8 cellular contexts compared by ENCODE assay signal in genomic region chr5:37370864-37371726, GRCh38. TPM values are rescaled to one million over a fixed set of nuclear protein-coding genes. Genes with fewer than 3 reads are reported as not detected.
DNase-seq lines count a peak whose midpoint lies in the region; ATAC-seq, FAIRE-seq and TF ChIP-seq lines count a peak whose summit lies in the region.

TSS of gene NUP155 (minus strand) at chr5:37371106. CDS start at chr5:37370977, 129 bp downstream.

- no peaks in the 10 kb centered on the region for H3K9me3 ChIP-seq in OCI-LY3 (ENCODE audit: insufficient read depth, low read length)
- no peaks in the 10 kb centered on the region for H3K9me3 ChIP-seq in endothelial cell of umbilical vein (replicated peaks; ENCODE audit: control insufficient read depth, insufficient read depth, low read length)

- H4K20me1 ChIP-seq in OCI-LY3 (ENCODE audit: insufficient read depth, low read length) = peaks cover 2% of the 10 kb centered on the region; the same call in 1 of the 2 replicates
- no peaks in the 10 kb centered on the region for H4K20me1 ChIP-seq in endothelial cell of umbilical vein (replicated peaks; ENCODE audit: control insufficient read depth, extremely low read depth, insufficient read depth, low read length)

- H3K79me2 ChIP-seq in OCI-LY3 (ENCODE audit: low read length) = peaks cover 49% of the 10 kb centered on the region
- H3K79me2 ChIP-seq in endothelial cell of umbilical vein (ENCODE audit: control insufficient read depth, insufficient read depth, low read length) = peaks cover 44% of the 10 kb centered on the region

- peaks cover 17% of the 10 kb centered on the region for H3K4me1 ChIP-seq in OCI-LY3 (ENCODE audit: low read length)
- peaks cover 16% of the 10 kb centered on the region for H3K4me1 ChIP-seq in endothelial cell of umbilical vein (ENCODE audit: control insufficient read depth, extremely low read depth, insufficient read depth, low read length)

- TF ChIP-seq CTCF in D721Med (IDR thresholded peaks at IDR 0.05; ENCODE audit: insufficient read depth, missing control alignments) (no peak), OCI-LY3 (IDR thresholded peaks at IDR 0.05; ENCODE audit: low read depth, low read length) (no peak), endothelial cell of umbilical vein (IDR thresholded peaks at IDR 0.05; ENCODE audit: extremely low read depth in 1 of 2, insufficient read depth in 1 of 2, low read depth in 1 of 2, low read length in 2 of 2) (no peak)

- intact Hi-C loops in endothelial cell of umbilical vein (cut with micrococcal nuclease) = loop anchor here (1.0 to 5.0 kb wide), 3 partner anchors 8 to 184 kb away; partner anchors contain the start of genes CPLANE1 and WDR70

- H3K9ac ChIP-seq in OCI-LY3 (ENCODE audit: low read length) (peak within 1 kb of the TSS; percentile 90), endothelial cell of umbilical vein (replicated peaks; ENCODE audit: extremely low read depth, insufficient read depth, low read length) (peak within 1 kb of the TSS; percentile 98)

- peak; percentile 51 for DNase-seq in D721Med (ENCODE audit: insufficient read length, low spot score)
- DNase-seq in HuH-7 (ENCODE audit: low spot score) = peak; percentile 94
- peak; percentile 91 for DNase-seq in activated CD8-positive, alpha-beta memory T cell treated with anti-CD3 and anti-CD28 coated beads, Interleukin-2, amount 50 U/mL, for 48 hours
- DNase-seq in endothelial cell of umbilical vein (ENCODE audit: low read depth, low spot score) = peak; percentile 94
- peak; percentile 92 for DNase-seq in middle frontal gyrus (ENCODE audit: extremely low spot score, low spot score)
- DNase-seq in stimulated activated CD8-positive, alpha-beta memory T cell treated with anti-CD3 and anti-CD28 coated beads, Interleukin-2, amount 100 ng/mL, for 48 hours (ENCODE audit: low read depth in 2 of 2) = peak; percentile 78 to 86

- FAIRE-seq in D721Med (lab: Jason Lieb, UNC) (peak; percentile 64), endothelial cell of umbilical vein (lab: Jason Lieb, UNC) (peak; percentile 93)

- peak within 1 kb of the TSS; percentile 83 for H2AFZ ChIP-seq in OCI-LY3 (ENCODE audit: low read depth, low read length)
- peak within 1 kb of the TSS; percentile 64 for H2AFZ ChIP-seq in endothelial cell of umbilical vein (ENCODE audit: low read depth, low read length)

- peaks cover 4% of the 10 kb centered on the region for H3K36me3 ChIP-seq in OCI-LY3 (replicated peaks; ENCODE audit: low read depth, low read length)
- H3K36me3 ChIP-seq in endothelial cell of umbilical vein (ENCODE audit: control insufficient read depth in 2 of 2, extremely low read depth in 1 of 2, insufficient read depth in 2 of 2, low read length in 2 of 2) = no peaks in the 10 kb centered on the region

- H3K27ac ChIP-seq in OCI-LY3 (ENCODE audit: low read length) (peak within 1 kb of the TSS; percentile 51), endothelial cell of umbilical vein (ENCODE audit: insufficient read depth, low read depth, low read length) (peak within 1 kb of the TSS; percentile 97)

- no peaks in the 10 kb centered on the region for H3K9me1 ChIP-seq in endothelial cell of umbilical vein (replicated peaks; ENCODE audit: control insufficient read depth, extremely low read depth, insufficient read depth, low read length)

- peak; percentile 94 for ATAC-seq in GM21515 (IDR thresholded peaks at IDR 0.05; ENCODE audit: unreplicated experiment)

- peak; percentile 86 for TF ChIP-seq POLR2A in endothelial cell of umbilical vein (IDR thresholded peaks at IDR 0.05; ENCODE audit: low read depth, low read length)

- no TSS peak for BruUV-seq in endothelial cell of umbilical vein (replicated peaks; lab: Mats Ljungman, UMichigan)

- H3K4me3 ChIP-seq in OCI-LY3 (ENCODE audit: low read length) (peak within 1 kb of the TSS; percentile 100), endothelial cell of umbilical vein (replicated peaks in 1 of 3; ENCODE audit: insufficient read depth in 1 of 3, low read depth in 1 of 3, low read length in 3 of 3) (peak within 1 kb of the TSS; percentile 72 to 97 (median 88))

- H3K27me3 ChIP-seq in OCI-LY3 (ENCODE audit: low read depth, low read length) (no peaks in the 10 kb centered on the region), endothelial cell of umbilical vein (ENCODE audit: control insufficient read depth in 2 of 2, insufficient read depth in 2 of 2, low read length in 2 of 2) (no peaks in the 10 kb centered on the region)

- peak within 1 kb of the TSS; percentile 69 for H3K4me2 ChIP-seq in OCI-LY3 (ENCODE audit: low read length)
- peak within 1 kb of the TSS; percentile 76 for H3K4me2 ChIP-seq in endothelial cell of umbilical vein (ENCODE audit: insufficient read depth, low read length)

- POLR2A ChIA-PET in endothelial cell of umbilical vein (lab: Charles Lee) = interaction anchor here (0.6 to 1.7 kb wide), 5 partner anchors 8 to 631 kb away, joined by 3 to 17 read pairs (median 4); partner anchors contain the start of gene WDR70

- dilution Hi-C loops in endothelial cell of umbilical vein (cut with MboI; ENCODE audit: extremely low pct_ligation_motif_present, low sequenced_read_pairs) = no loop called here

- CTCF ChIA-PET in endothelial cell of umbilical vein (lab: Charles Lee) = interaction anchor here (0.7 to 2.2 kb wide), 6 partner anchors 8 to 822 kb away, joined by 3 to 24 read pairs (median 4); partner anchors contain the start of gene WDR70

TF ChIP-seq in endothelial cell of umbilical vein, 7 proteins besides CTCF, POLR2A, EP300 and RAD21:
- no peak for TF ChIP-seq EZH2 (IDR thresholded peaks at IDR 0.05; ENCODE audit: borderline replicate concordance, low read depth, low read length, severe bottlenecking)
- TF ChIP-seq POLR2AphosphoS5 (IDR thresholded peaks at IDR 0.05; ENCODE audit: insufficient read depth, low read depth, low read length) = peak; percentile 84
- no peak for TF ChIP-seq FOS (IDR thresholded peaks at IDR 0.05; ENCODE audit: borderline replicate concordance, insufficient read depth, low read length)
- TF ChIP-seq, protein P1, sequence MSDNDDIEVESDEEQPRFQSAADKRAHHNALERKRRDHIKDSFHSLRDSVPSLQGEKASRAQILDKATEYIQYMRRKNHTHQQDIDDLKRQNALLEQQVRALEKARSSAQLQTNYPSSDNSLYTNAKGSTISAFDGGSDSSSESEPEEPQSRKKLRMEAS (IDR thresholded peaks at IDR 0.05; ENCODE audit: insufficient read depth, insufficient read length) = peak; percentile 48
- no peak for TF ChIP-seq JUN (IDR thresholded peaks at IDR 0.05; ENCODE audit: borderline replicate concordance, insufficient read depth, insufficient read length, low read depth)
- TF ChIP-seq MYC (IDR thresholded peaks at IDR 0.05; ENCODE audit: low read depth, low read length) = peak; percentile 88
- no peak for TF ChIP-seq GATA2 (IDR thresholded peaks at IDR 0.05; ENCODE audit: insufficient read depth, insufficient read length, low read depth, low read length)

RNA-seq across cellular contexts. Expression of gene NUP155, which starts in this region (rescaled TPM):
- 35.5 and 36.6 TPM in 2 replicates for total RNA-seq in endothelial cell of umbilical vein
- polyA plus RNA-seq in endothelial cell of umbilical vein = 10.1 and 11.1 TPM in 2 replicates
- 8.7 and 9.6 TPM in 2 replicates for polyA plus RNA-seq in endothelial cell of umbilical vein (2011; cell fraction: cytosol; rRNA removed)
- polyA plus RNA-seq in endothelial cell of umbilical vein (2011; cell fraction: nucleus; rRNA removed) = 21.7 and 24.0 TPM in 2 replicates
- polyA plus RNA-seq in endothelial cell of umbilical vein (2012) = 11.8 and 22.0 TPM in 2 replicates
- 71.1 and 74.3 TPM in 2 replicates for polyA minus RNA-seq in endothelial cell of umbilical vein
- polyA minus RNA-seq in endothelial cell of umbilical vein (2011; cell fraction: cytosol; rRNA and poly(A)+ RNA removed) = 113 TPM
- polyA minus RNA-seq in endothelial cell of umbilical vein (2011; cell fraction: nucleus; rRNA and poly(A)+ RNA removed) = 65.8 and 87.8 TPM in 2 replicates

Comparison
In these comparisons a context has a peak if more than half of its experiments do, and no peak if none do; other contexts are left out.
1. Peak in every context shown above with its lines: DNase-seq, ATAC-seq, H3K4me3 ChIP-seq and H3K27ac ChIP-seq.